In the genomic region with DNA sequence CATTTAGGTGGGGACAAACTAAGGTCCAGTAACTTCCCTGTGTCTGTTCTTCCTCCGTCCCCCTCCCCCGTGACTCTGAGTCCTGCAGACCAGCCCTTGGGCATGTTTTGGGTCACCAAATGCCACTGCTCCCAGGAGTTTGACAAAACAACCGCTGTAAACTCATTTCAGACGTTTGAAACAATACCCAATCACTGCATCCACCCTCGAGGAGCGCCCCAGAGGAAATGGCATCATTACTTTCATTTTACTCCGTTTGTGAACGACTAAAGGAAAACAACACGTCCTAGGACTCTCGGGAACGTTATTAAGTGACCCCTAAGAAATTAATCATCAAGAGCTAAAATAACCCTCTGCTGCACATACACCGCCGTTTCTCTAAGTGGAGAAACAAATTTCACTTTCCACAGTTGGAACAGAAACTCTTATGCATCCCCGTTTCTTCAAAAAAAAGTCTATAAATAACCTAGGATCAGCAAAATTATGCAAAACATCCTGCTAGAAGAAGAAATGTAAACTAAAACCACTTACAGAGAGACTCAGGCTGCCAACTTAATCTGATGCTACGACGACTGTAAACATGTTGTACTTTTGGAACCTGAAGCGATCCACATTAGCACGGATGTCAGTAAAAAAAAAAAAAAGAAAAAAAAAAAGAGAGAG, we compare ENCODE assay signal across 8 cellular contexts.
DNase-seq lines count a peak whose midpoint lies in the region; ATAC-seq and TF ChIP-seq lines count a peak whose summit lies in the region.

No MANE protein-coding gene starts in this region.

- ATAC-seq in GM21576 (IDR thresholded peaks at IDR 0.05; ENCODE audit: unreplicated experiment): peak; percentile 27

- peak overlapping the region; percentile 79 for H3K4me3 Mint-ChIP-seq in chondrocyte (ENCODE audit: unreplicated experiment)
- H3K4me3 Mint-ChIP-seq in mesothelial cell of epicardium: peak overlapping the region; percentile 69

- peak overlapping the region; percentile 87 for H3K9ac ChIP-seq in SK-N-MC (ENCODE audit: insufficient read length)

- H3K36me3 Mint-ChIP-seq in chondrocyte (ENCODE audit: low read depth) (peaks cover 1% of the 10 kb centered on the region), mesothelial cell of epicardium (peaks cover 11% of the 10 kb centered on the region)

- intact Hi-C loops in uterus (cut with DNase I; ENCODE audit: low total_unique reads): no loop called here

- TF ChIP-seq CTCF in AG09319 (IDR thresholded peaks at IDR 0.05; ENCODE audit: low read depth, low read length) (no peak), chondrocyte (IDR thresholded peaks at IDR 0.05) (no peak), mesothelial cell of epicardium (IDR thresholded peaks at IDR 0.05; ENCODE audit: unreplicated experiment) (no peak), uterus (IDR thresholded peaks at IDR 0.05) (no peak)

- TF ChIP-seq POLR2A in uterus (IDR thresholded peaks at IDR 0.05): no peak

- H3K27me3 ChIP-seq in uterus: no peaks in the 10 kb centered on the region

- peak overlapping the region; percentile 82 for H3K4me3 ChIP-seq in SK-N-MC
- peak overlapping the region; percentile 36 to 42 for H3K4me3 ChIP-seq in uterus

- H3K27me3 Mint-ChIP-seq in chondrocyte (ENCODE audit: low read depth) (no peaks in the 10 kb centered on the region), mesothelial cell of epicardium (ENCODE audit: low read depth) (peaks cover 4% of the 10 kb centered on the region)

- DNase-seq in AG09319 (ENCODE audit: extremely low read depth, low read depth): peak; percentile 56
- DNase-seq in SK-N-MC (ENCODE audit: low read depth, low spot score): no peak
- no peak for DNase-seq in chondrocyte (ENCODE audit: low spot score)
- no peak for DNase-seq in mesothelial cell of epicardium (ENCODE audit: low spot score in 2 of 2, unreplicated experiment in 2 of 2)
- DNase-seq in uterus: peak in 1 of 2 donors; percentile 27
- no peak for DNase-seq in NCI-H345 (lab: John Stamatoyannopoulos, UW)
- DNase-seq in NCI-H2029 treated with DMSO at 0.1 percent for 48 hours (lab: John Stamatoyannopoulos, UW): no peak

- H3K9me3 Mint-ChIP-seq in chondrocyte (ENCODE audit: low read depth) (no peaks in the 10 kb centered on the region), mesothelial cell of epicardium (no peaks in the 10 kb centered on the region)

- H3K4me1 Mint-ChIP-seq in chondrocyte (ENCODE audit: low read depth): peaks cover 23% of the 10 kb centered on the region
- peaks cover 20% of the 10 kb centered on the region for H3K4me1 Mint-ChIP-seq in mesothelial cell of epicardium

- peak overlapping the region; percentile 24 for H3K27ac Mint-ChIP-seq in chondrocyte (ENCODE audit: unreplicated experiment)
- H3K27ac Mint-ChIP-seq in mesothelial cell of epicardium: peak overlapping the region; percentile 30

- no peaks in the 10 kb centered on the region for H3K9me3 ChIP-seq in SK-N-MC (ENCODE audit: low read depth, low read length)
- no peaks in the 10 kb centered on the region for H3K9me3 ChIP-seq in uterus

- H3K36me3 ChIP-seq in SK-N-MC (ENCODE audit: insufficient read depth, low read length): no peaks in the 10 kb centered on the region
- no peaks in the 10 kb centered on the region for H3K36me3 ChIP-seq in uterus

- no peaks in the 10 kb centered on the region for H3K4me1 ChIP-seq in uterus

- H3K27ac ChIP-seq in SK-N-MC: peak overlapping the region; percentile 100
- peak overlapping the region; percentile 66 to 69 for H3K27ac ChIP-seq in uterus
